Comparison of ENCODE assay signal across 9 cellular contexts in genomic region chr6:28544211-28544610, GRCh38. TPM values are rescaled to one million over a fixed set of nuclear protein-coding genes. Genes with fewer than 3 reads are reported as not detected.
A peak's percentile ranks its signal among the peaks of the same experiment; 100 is the strongest.
DNase-seq lines count a peak whose midpoint lies in the region; FAIRE-seq and TF ChIP-seq lines count a peak whose summit lies in the region.
"Had no signal": no experiment of that assay in that cellular context is flagged by ENCODE, and none has a peak within 500 bp of the region (broad histone marks: within the 10 kb centered on the region; RNA-seq: fewer than 3 reads in every experiment).

No MANE protein-coding gene starts in this region.

- DNase-seq in GM12865 (ENCODE audit: low read depth) (peak; percentile 23), NCI-H146 treated with DMSO at 0.1 percent for 48 hours (lab: John Stamatoyannopoulos, UW; ENCODE audit: unreplicated experiment) (peak; percentile 64), dermis blood vessel endothelial cell (peak; percentile 0), nephron progenitor cell (peak; percentile 21), NCI-H1105 (lab: John Stamatoyannopoulos, UW) (no peak), H4 (ENCODE audit: low spot score) (no peak), D721Med (ENCODE audit: insufficient read length, low spot score) (no peak), D341Med (ENCODE audit: low spot score) (no peak)
- DNase-seq: NCI-H526 had no signal

- FAIRE-seq in D721Med (lab: Jason Lieb, UNC): no peak

- TF ChIP-seq CTCF in GM12865 (IDR thresholded peaks at IDR 0.05; ENCODE audit: insufficient read depth, low read depth, low read length, missing control alignments) (no peak), nephron progenitor cell (IDR thresholded peaks at IDR 0.05) (no peak), D721Med (IDR thresholded peaks at IDR 0.05; ENCODE audit: insufficient read depth, missing control alignments) (no peak)

- H3K4me1 Mint-ChIP-seq in nephron progenitor cell: peaks cover 25% of the 10 kb centered on the region

- H3K36me3 Mint-ChIP-seq in nephron progenitor cell (ENCODE audit: low read depth): peaks cover 13% of the 10 kb centered on the region

- no peak overlapping the region for H3K27ac Mint-ChIP-seq in nephron progenitor cell

- peaks cover 21% of the 10 kb centered on the region for H3K9me3 Mint-ChIP-seq in nephron progenitor cell

- H3K4me3 Mint-ChIP-seq in nephron progenitor cell: peak overlapping the region; percentile 81

- peaks cover 57% of the 10 kb centered on the region for H3K27me3 Mint-ChIP-seq in nephron progenitor cell (ENCODE audit: low read depth, poor library complexity)

- H3K4me3 ChIP-seq in GM12865 (ENCODE audit: low read depth, low read length): peak overlapping the region; percentile 63

RNA-seq across cellular contexts. Expression of gene GPX5, which starts 18.5 kb away (rescaled TPM):
- not detected in 2 replicates for total RNA-seq in dermis blood vessel endothelial cell
- not detected in 2 replicates for total RNA-seq in H4 (2014; rRNA removed; shearing (Covaris generic))

RNA-seq across cellular contexts. Expression of gene GPX6, which starts 28.6 kb away (rescaled TPM):
- total RNA-seq in dermis blood vessel endothelial cell: not detected in 2 replicates
- total RNA-seq in H4 (2014; rRNA removed; shearing (Covaris generic)): not detected in 2 replicates

Comparison
In these comparisons a context has a peak if more than half of its experiments do, and no peak if none do; other contexts are left out.
1. DNase-seq: peak in GM12865 (single experiment), NCI-H146 treated with DMSO at 0.1 percent for 48 hours (single experiment), dermis blood vessel endothelial cell (single experiment) and nephron progenitor cell (single experiment); none in NCI-H1105 (single experiment), H4 (single experiment), D721Med (single experiment) and D341Med (single experiment).